12 cellular contexts compared by ENCODE assay signal in genomic region chr13:29589234-29589633, GRCh38. TPM values are rescaled to one million over a fixed set of nuclear protein-coding genes. Genes with fewer than 3 reads are reported as not detected.
DNase-seq lines count a peak whose midpoint lies in the region; ATAC-seq and TF ChIP-seq lines count a peak whose summit lies in the region.
"Had no signal": no experiment of that assay in that cellular context is flagged by ENCODE, and none has a peak within 500 bp of the region (broad histone marks: within the 10 kb centered on the region; RNA-seq: fewer than 3 reads in every experiment).

No MANE protein-coding gene starts in this region.

- TF ChIP-seq CTCF in GM23338 (conservative IDR thresholded peaks at IDR 0.05; ENCODE audit: low read depth in 2 of 2) (no peak), fibroblast of mammary gland (conservative IDR thresholded peaks at IDR 0.05; ENCODE audit: control insufficient read depth, insufficient read depth, low read depth, low read length) (no peak), sigmoid colon (IDR thresholded peaks at IDR 0.05) (no peak), A673 (conservative IDR thresholded peaks at IDR 0.05; ENCODE audit: low read depth, low read length) (no peak)

- H4K20me1 ChIP-seq in GM23338 (replicated peaks; ENCODE audit: insufficient read depth) = peaks cover 89% of the 10 kb centered on the region

- no peaks in the 10 kb centered on the region for H3K9me3 Mint-ChIP-seq in GM23338
- H3K9me3 Mint-ChIP-seq: naive thymus-derived CD8-positive, alpha-beta T cell had no signal

- peaks cover 49% of the 10 kb centered on the region for H3K36me3 Mint-ChIP-seq in GM23338 (ENCODE audit: low read depth)

- H3K36me3 ChIP-seq in GM23338 (ENCODE audit: insufficient read depth) (no peaks in the 10 kb centered on the region), SJCRH30 (peaks cover 9% of the 10 kb centered on the region), sigmoid colon (no peaks in the 10 kb centered on the region), A673 (ENCODE audit: insufficient read depth, low read length, poor library complexity, severe bottlenecking) (no peaks in the 10 kb centered on the region)

- POLR2A ChIA-PET in A673 (lab: Charles Lee; ENCODE audit: low non-redundant PET) = no interaction called here

- H3K4me1 ChIP-seq in GM23338 (ENCODE audit: insufficient read depth) (peaks cover 86% of the 10 kb centered on the region), SJCRH30 (peaks cover 5% of the 10 kb centered on the region), sigmoid colon (peaks cover 0 to 54% (median 29%) of the 10 kb centered on the region in 4 donors), A673 (ENCODE audit: insufficient read depth, low read length, poor library complexity, severe bottlenecking) (peaks cover 16% of the 10 kb centered on the region)

- no peaks in the 10 kb centered on the region for H3K9me2 ChIP-seq in GM23338 (ENCODE audit: insufficient read depth)

- H3K27me3 ChIP-seq in GM23338 (ENCODE audit: insufficient read depth) = no peaks in the 10 kb centered on the region
- no peaks in the 10 kb centered on the region for H3K27me3 ChIP-seq in SJCRH30
- H3K27me3 ChIP-seq in sigmoid colon = no peaks in the 10 kb centered on the region
- no peaks in the 10 kb centered on the region for H3K27me3 ChIP-seq in A673 (replicated peaks; ENCODE audit: insufficient read depth, low read depth, low read length, poor library complexity)

- no peak overlapping the region; the same call in 2 of the 3 replicates for H3K4me3 Mint-ChIP-seq in GM23338
- H3K4me3 Mint-ChIP-seq: naive thymus-derived CD8-positive, alpha-beta T cell had no signal

- H3K27ac Mint-ChIP-seq in GM23338 = peak overlapping the region; percentile 87; the same call in 1 of the 2 replicates

- H3K4me3 ChIP-seq in GM23338 (no peak overlapping the region), SJCRH30 (no peak overlapping the region), fibroblast of mammary gland (ENCODE audit: control insufficient read depth, low read depth, low read length) (no peak overlapping the region), sigmoid colon (no peak overlapping the region), A673 (ENCODE audit: low read depth, low read length, poor library complexity, severe bottlenecking) (no peak overlapping the region)

- no peak overlapping the region for H3K4me2 ChIP-seq in GM23338

- H3K27ac ChIP-seq in GM23338 (ENCODE audit: low read depth) (no peak overlapping the region), SJCRH30 (no peak overlapping the region), sigmoid colon (peak overlapping the region; percentile 19 to 96 (median 51)), A673 (ENCODE audit: low read depth, low read length, poor library complexity, severe bottlenecking) (no peak overlapping the region)

- DNase-seq in GM23338 (ENCODE audit: low spot score) (no peak), SJCRH30 (peak; percentile 22 to 26), fibroblast of mammary gland (ENCODE audit: low read depth) (peak; percentile 25), sigmoid colon (no peak), NCI-H510A treated with DMSO at 0.1 percent for 48 hours (lab: John Stamatoyannopoulos, UW) (no peak), A673 (ENCODE audit: low spot score) (no peak)
- DNase-seq: amniotic stem cell; naive thymus-derived CD8-positive, alpha-beta T cell; NCI-H146; stimulated activated CD4-positive, alpha-beta T cell treated with anti-CD3 and anti-CD28 coated beads, Interleukin-12 subunit alpha, Interleukin-12 subunit beta, amount 100 ng/mL, for 4 hours had no signal

- ATAC-seq in GM23338 (peak; percentile 16), GM21390 (IDR thresholded peaks at IDR 0.05; ENCODE audit: unreplicated experiment) (no peak), GM18907 (IDR thresholded peaks at IDR 0.05; ENCODE audit: unreplicated experiment) (no peak)
- ATAC-seq: naive thymus-derived CD8-positive, alpha-beta T cell had no signal

- H2AFZ ChIP-seq in GM23338 = no peak overlapping the region

- WGBS in sigmoid colon, 2 donors = 79 to 93% methylated on average over 6 of the region's 6 CpGs

- no peaks in the 10 kb centered on the region for H3F3A ChIP-seq in GM23338 (replicated peaks; ENCODE audit: low read depth)

- no peak for TF ChIP-seq POLR2A in sigmoid colon (IDR thresholded peaks at IDR 0.05)

- H3K4me1 Mint-ChIP-seq in GM23338 = peaks cover 79% of the 10 kb centered on the region

- intact Hi-C loops in sigmoid colon (cut with DNase I) = no loop called here
- intact Hi-C loops in A673 (cut with micrococcal nuclease; ENCODE audit: unreplicated experiment) = no loop called here

- BruUV-seq in A673 (replicated peaks; lab: Mats Ljungman, UMichigan) = no TSS peak

- peaks cover 2% of the 10 kb centered on the region for H3K27me3 Mint-ChIP-seq in GM23338 (ENCODE audit: insufficient read depth, low read depth, poor library complexity)
- H3K27me3 Mint-ChIP-seq: naive thymus-derived CD8-positive, alpha-beta T cell had no signal

- peaks cover 100% of the 10 kb centered on the region for H3K79me2 ChIP-seq in GM23338 (replicated peaks; ENCODE audit: insufficient read depth)

- TF ChIP-seq EP300 in sigmoid colon (IDR thresholded peaks at IDR 0.05) = no peak

- CTCF ChIA-PET in A673 (lab: Charles Lee) = no interaction called here

- no peaks in the 10 kb centered on the region for H3K9me3 ChIP-seq in SJCRH30 (replicated peaks)
- H3K9me3 ChIP-seq in sigmoid colon = no peaks in the 10 kb centered on the region
- no peaks in the 10 kb centered on the region for H3K9me3 ChIP-seq in A673 (ENCODE audit: low read depth, low read length, poor library complexity, severe bottlenecking)

TF ChIP-seq in GM23338, 12 proteins besides CTCF, POLR2A, EP300 and RAD21 (continues in another document):
- TF ChIP-seq CREB1 (CRISPR knock-in tag; IDR thresholded peaks at IDR 0.05; ENCODE audit: low read depth) (no peak), POLR2AphosphoS5 (IDR thresholded peaks at IDR 0.05; ENCODE audit: low read depth) (no peak), ZNF114 (CRISPR knock-in tag; IDR thresholded peaks at IDR 0.05) (no peak), STAT1 (IDR thresholded peaks at IDR 0.05; ENCODE audit: unreplicated experiment) (no peak), EZH2 (IDR thresholded peaks at IDR 0.05; ENCODE audit: low read depth, unreplicated experiment) (no peak), NANOG (IDR thresholded peaks at IDR 0.05; ENCODE audit: borderline replicate concordance) (no peak)

RNA-seq across cellular contexts. Expression of gene SLC7A1, which starts 6.3 kb away (rescaled TPM):
- 72.4 and 74.7 TPM in 2 replicates for total RNA-seq in GM23338 (2014; rRNA removed; shearing (Covaris generic))
- 22.1 and 23.0 TPM in 2 replicates for polyA plus RNA-seq in GM23338 (2016; fragmentation: Nextera tagmentation; extraction: Ambion mirVana)
- total RNA-seq in SJCRH30 (2014; rRNA removed; shearing (Covaris generic)) = 30.3 and 32.6 TPM in 2 replicates
- total RNA-seq in sigmoid colon = 10 to 100 TPM; 11.8 to 21.3 (median 15.9) TPM
- 10 to 100 TPM in 1 of 3 donors, 1 to 10 TPM in 2; 2.4 to 25.6 (median 3.5) TPM for polyA plus RNA-seq in sigmoid colon
- 81.6 and 101 TPM in 2 replicates for total RNA-seq in A673 (2021)

Comparison
In these comparisons a context has a peak if more than half of its experiments do, and no peak if none do; other contexts are left out.
1. DNase-seq: peak in SJCRH30 (2 of 2) and fibroblast of mammary gland (single experiment); none in GM23338 (single experiment), sigmoid colon (single experiment), NCI-H510A treated with DMSO at 0.1 percent for 48 hours (single experiment) and A673 (single experiment).
2. H3K27ac ChIP-seq: peak in sigmoid colon (4 of 4); none in GM23338 (single experiment), SJCRH30 (single experiment) and A673 (single experiment).